In the genomic region with DNA sequence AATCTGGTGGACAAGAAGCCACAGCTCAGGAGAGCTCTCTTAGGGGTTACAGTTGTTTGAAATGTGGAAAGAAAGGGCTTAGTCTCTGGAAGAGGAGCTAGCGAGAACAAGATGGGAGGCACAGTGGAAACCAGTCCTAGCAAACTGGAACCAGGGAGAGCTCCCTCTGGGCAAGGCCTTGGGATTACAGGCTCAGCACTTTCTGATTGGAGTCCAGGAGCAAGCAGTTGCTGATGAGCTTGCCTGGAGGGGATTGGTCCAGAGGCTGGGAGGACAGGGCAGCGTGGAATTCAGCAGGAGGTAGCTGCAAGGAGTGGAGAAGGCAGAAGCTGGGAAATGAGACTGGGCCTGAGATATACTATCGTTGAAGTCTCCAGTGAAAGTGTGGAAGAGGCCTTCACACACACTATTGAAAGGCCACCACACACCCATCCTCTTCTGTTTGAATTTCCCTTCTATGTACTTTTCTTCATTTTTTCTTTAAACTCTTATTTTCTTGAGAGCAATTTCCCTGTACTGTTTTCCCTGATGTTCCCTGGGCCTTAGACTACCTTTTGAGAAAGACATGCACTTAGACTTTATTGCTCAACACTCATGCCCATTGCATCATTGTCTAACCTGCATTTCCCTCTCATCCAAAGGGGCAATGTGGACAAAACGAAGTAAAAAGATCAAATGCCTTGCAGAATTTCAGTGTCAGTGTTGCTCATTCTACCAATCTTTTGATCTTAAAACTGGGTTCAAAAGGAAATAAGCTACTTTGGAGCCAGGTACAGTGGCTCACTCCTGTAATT, we compare ENCODE assay signal across 14 cellular contexts. TPM values are rescaled to one million over a fixed set of nuclear protein-coding genes. Genes with fewer than 3 reads are reported as not detected.
A peak's percentile ranks its signal among the peaks of the same experiment; 100 is the strongest.
DNase-seq lines count a peak whose midpoint lies in the region; ATAC-seq and TF ChIP-seq lines count a peak whose summit lies in the region.
"Had no signal": no experiment of that assay in that cellular context is flagged by ENCODE, and none has a peak within 500 bp of the region (broad histone marks: within the 10 kb centered on the region; RNA-seq: fewer than 3 reads in every experiment).

No MANE protein-coding gene starts in this region.

- no peak overlapping the region for H3K23ac ChIP-seq in H9 (ENCODE audit: insufficient read length, low read depth, low read length)

- H3K4me1 Mint-ChIP-seq in H9: peaks cover 22 to 34% of the 10 kb centered on the region in 2 experiments

- TF ChIP-seq CTCF in H9 (conservative IDR thresholded peaks at IDR 0.05): peak; percentile 44; the same call in 2 of the 3 replicates

- no peak overlapping the region for H4K8ac ChIP-seq in H9 (replicated peaks; ENCODE audit: insufficient read length, low read depth, low read length)

- no peaks in the 10 kb centered on the region for H4K20me1 ChIP-seq in H9 (ENCODE audit: control insufficient read depth, insufficient read depth, insufficient read length)
- H4K20me1 ChIP-seq: BLaER1 treated with 17β-estradiol and CSF1 and Interleukin-3, amounts not matched to agents 10 nM and 100 nM had no signal

- no peak overlapping the region; a peak in 1 of 5 replicates for H3K4me3 Mint-ChIP-seq in H9

- no CpG with 5 or more reads among the region's 4 CpGs for WGBS in H9 (ENCODE audit: extremely low coverage, insufficient read length, low lambda C conversion rate)

- H2BK5ac ChIP-seq in H9 (ENCODE audit: insufficient read length, low read length): no peak overlapping the region

- H2BK120ac ChIP-seq in H9 (ENCODE audit: low read depth, low read length, poor library complexity, severe bottlenecking): no peak overlapping the region

- H3K36me3 Mint-ChIP-seq in H9 (ENCODE audit: insufficient read depth in 1 of 3, low read depth in 3 of 3): peaks cover 11 to 13% (median 12%) of the 10 kb centered on the region in 3 experiments

- in situ Hi-C loops in ACHN (cut with HindIII; ENCODE audit: low pct_ligation_motif_present, low pct_unique_long_range_greater_than_20kb, low sequenced_read_pairs): no loop called here

- H3K9me3 Mint-ChIP-seq in H9: peaks cover 15 to 17% of the 10 kb centered on the region in 2 experiments

- H4K5ac ChIP-seq in H9 (ENCODE audit: insufficient read length, low read depth, low read length): no peak overlapping the region

- no peak overlapping the region for H2BK15ac ChIP-seq in H9 (ENCODE audit: low read depth, low read length)

- H2BK12ac ChIP-seq in H9 (ENCODE audit: insufficient read length, low read depth, low read length): no peak overlapping the region

- no peaks in the 10 kb centered on the region for H3K79me1 ChIP-seq in H9 (ENCODE audit: insufficient read depth, low read depth, low read length, poor library complexity, severe bottlenecking)

- no peak overlapping the region for H3K27ac ChIP-seq in H9 (ENCODE audit: insufficient read length, low read depth, low read length)
- H3K27ac ChIP-seq: BLaER1 treated with 17β-estradiol and CSF1 and Interleukin-3, amounts not matched to agents 10 nM and 100 nM; stomach had no signal

- no peak overlapping the region for H3K9ac ChIP-seq in H9 (ENCODE audit: extremely low read depth, insufficient read length, low read length)
- H3K9ac ChIP-seq: BLaER1 treated with 17β-estradiol and CSF1 and Interleukin-3, amounts not matched to agents 10 nM and 100 nM had no signal

- no peak overlapping the region for H3K14ac ChIP-seq in H9 (ENCODE audit: insufficient read depth, low read length)

- H3K79me2 ChIP-seq in H9 (ENCODE audit: insufficient read depth, low read length): no peaks in the 10 kb centered on the region

- no peak overlapping the region for H3T11ph ChIP-seq in H9 (ENCODE audit: low read length)

- no peak overlapping the region for H3K27ac Mint-ChIP-seq in H9

- no peaks in the 10 kb centered on the region; the same call in 1 of the 2 replicates for H3K4me1 ChIP-seq in H9 (ENCODE audit: insufficient read depth, low read length)
- H3K4me1 ChIP-seq: BLaER1 treated with 17β-estradiol and CSF1 and Interleukin-3, amounts not matched to agents 10 nM and 100 nM; stomach had no signal

- H3K4me2 ChIP-seq in H9 (ENCODE audit: insufficient read depth, insufficient read length, low read length): no peak overlapping the region
- H3K4me2 ChIP-seq: BLaER1 treated with 17β-estradiol and CSF1 and Interleukin-3, amounts not matched to agents 10 nM and 100 nM had no signal

- no peak overlapping the region for H2AK5ac ChIP-seq in H9 (ENCODE audit: insufficient read length, low read length)

- no peak overlapping the region for H3K4ac ChIP-seq in H9 (ENCODE audit: low read depth, low read length)

- DNase-seq in ACHN: peak; percentile 20
- peak; percentile 68 for DNase-seq in H9
- peak; percentile 63 for DNase-seq in amniotic epithelial cell (ENCODE audit: low read depth)
- DNase-seq in iPS-NIHi11 (ENCODE audit: low spot score): peak; percentile 46
- DNase-seq in activated T-cell treated with anti-CD3 and anti-CD28 coated beads, Interleukin-2, amount 50 U/mL, for 48 hours: no peak
- no peak for DNase-seq in AG08395 (ENCODE audit: low spot score)
- DNase-seq: activated naive CD4-positive, alpha-beta T cell treated with Interleukin-2 at 50 U/mL for 16 hours; NCI-H1417; SIG-M5; stomach had no signal

- no peaks in the 10 kb centered on the region for H3K23me2 ChIP-seq in H9 (ENCODE audit: insufficient read length, low read depth, low read length, poor library complexity, severe bottlenecking)

- no peak overlapping the region for H3K56ac ChIP-seq in H9 (ENCODE audit: insufficient read length, low read depth, low read length)

- no peaks in the 10 kb centered on the region; the same call in 1 of the 2 replicates for H3K27me3 ChIP-seq in H9 (ENCODE audit: insufficient read depth, low read length)
- H3K27me3 ChIP-seq: BLaER1 treated with 17β-estradiol and CSF1 and Interleukin-3, amounts not matched to agents 10 nM and 100 nM had no signal

- no peaks in the 10 kb centered on the region for H3K9me3 ChIP-seq in H9 (ENCODE audit: control insufficient read depth, low read depth, low read length)
- H3K9me3 ChIP-seq: stomach had no signal

- H3K18ac ChIP-seq in H9 (ENCODE audit: insufficient read length, low read depth, low read length): no peak overlapping the region

- no peak overlapping the region for H2BK20ac ChIP-seq in H9 (ENCODE audit: low read depth, low read length, poor library complexity, severe bottlenecking)

- no peak for ATAC-seq in GM19463 (IDR thresholded peaks at IDR 0.05; ENCODE audit: unreplicated experiment)
- ATAC-seq in GM19452 (IDR thresholded peaks at IDR 0.05; ENCODE audit: unreplicated experiment): no peak
- ATAC-seq: sciatic nerve had no signal

- no peak overlapping the region for H2AFZ ChIP-seq in H9 (ENCODE audit: low read length)

- H4K91ac ChIP-seq in H9 (ENCODE audit: insufficient read length, low read depth, low read length): no peak overlapping the region

- H3K27me3 Mint-ChIP-seq in H9 (ENCODE audit: low read depth): peaks cover 1% of the 10 kb centered on the region

RNA-seq across cellular contexts. Expression of a gene that starts 57.8 kb away (rescaled TPM):
- 26.4 and 30.4 TPM in 2 replicates for total RNA-seq in H9 (2021)

Comparison
In these comparisons a context has a peak if more than half of its experiments do, and no peak if none do; other contexts are left out.
1. DNase-seq: peak in ACHN (single experiment), H9 (single experiment), amniotic epithelial cell (single experiment) and iPS-NIHi11 (single experiment); none in activated T-cell treated with anti-CD3 and anti-CD28 coated beads, Interleukin-2, amount 50 U/mL, for 48 hours (0 of 2) and AG08395 (single experiment).